In the genomic region with DNA sequence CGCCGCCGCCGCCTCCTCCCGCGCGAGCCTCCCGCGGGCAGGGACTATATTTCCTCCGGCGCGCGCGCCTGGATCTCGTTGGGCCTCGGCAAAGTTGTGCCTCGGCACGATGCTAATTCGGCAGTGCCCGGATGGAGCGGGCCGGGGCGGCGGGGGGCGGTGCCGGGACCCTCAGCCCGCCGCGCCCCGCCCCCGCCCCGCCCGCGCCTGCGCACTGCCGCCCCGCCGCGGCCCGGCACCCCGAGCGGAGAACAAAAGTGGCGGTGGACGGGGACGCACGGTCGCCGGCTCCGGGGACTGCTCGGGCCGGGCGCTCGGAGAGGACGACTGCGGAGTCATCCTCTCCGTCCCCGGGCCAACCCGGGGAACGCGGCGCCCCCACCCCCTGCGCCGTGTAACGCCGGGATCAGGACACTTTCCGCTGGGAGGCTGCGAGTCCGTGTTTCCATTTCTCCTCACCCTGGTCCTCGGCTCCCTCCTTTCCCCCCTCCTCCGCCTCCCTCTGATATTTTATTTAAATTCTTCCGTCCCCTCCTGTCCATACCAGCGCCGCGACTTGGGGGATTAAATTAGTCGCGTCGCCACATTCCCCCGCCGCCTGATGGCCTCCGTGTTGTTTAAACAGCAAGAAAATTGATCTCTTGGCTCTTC, we compare ENCODE assay signal across 8 cellular contexts. TPM values are rescaled to one million over a fixed set of nuclear protein-coding genes. Genes with fewer than 3 reads are reported as not detected.
DNase-seq lines count a peak whose midpoint lies in the region; ATAC-seq, FAIRE-seq and TF ChIP-seq lines count a peak whose summit lies in the region.

PHF21B (minus strand) TSS at position 125 of the 651 bp plus-strand sequence. CDS start 456 bp downstream, outside the sequence.

- no peaks in the 10 kb centered on the region for H3K79me2 ChIP-seq in HepG2 (ENCODE audit: insufficient read depth, low read length)

- TF ChIP-seq RAD21 in HepG2 (CRISPR knock-in tag; IDR thresholded peaks at IDR 0.05): no peak

- TF ChIP-seq EP300 in HepG2 (IDR thresholded peaks at IDR 0.05; ENCODE audit: low read depth in 2 of 2, low read length in 2 of 2) (no peak), HepG2 (CRISPR knock-in tag; IDR thresholded peaks at IDR 0.05; ENCODE audit: borderline replicate concordance) (no peak)

- TF ChIP-seq CTCF in AG04450 (IDR thresholded peaks at IDR 0.05; ENCODE audit: low read depth, low read length) (no peak), RWPE2 (IDR thresholded peaks at IDR 0.05; ENCODE audit: poor library complexity, severe bottlenecking) (no peak), chondrocyte (IDR thresholded peaks at IDR 0.05) (peak; percentile 23), HepG2 (CRISPR knock-in tag; IDR thresholded peaks at IDR 0.05) (no peak)

- no peak within 1 kb of the TSS for H3K9ac ChIP-seq in HepG2 (ENCODE audit: insufficient read depth, low read depth, low read length)

- H3K9me3 ChIP-seq in AG04450 (ENCODE audit: control insufficient read depth, insufficient read depth, low read length) (no peaks in the 10 kb centered on the region), RWPE2 (ENCODE audit: severe bottlenecking) (no peaks in the 10 kb centered on the region), HepG2 (ENCODE audit: low read length) (no peaks in the 10 kb centered on the region)

- H3K4me2 ChIP-seq in HepG2 (ENCODE audit: low read depth, low read length): peak within 1 kb of the TSS; percentile 57; the same call in 1 of the 2 replicates

- CTCF ChIA-PET in AG04450 (lab: Charles Lee) (interaction anchor here (0.7 kb wide), 1 partner anchor 15 kb away, joined by 4 read pairs; no protein-coding TSS in a partner anchor), HepG2 (lab: Yijun Ruan, JAX; ENCODE audit: low intra/inter-chr PET ratio, low total read pairs) (no interaction called here)

- H3K4me3 ChIP-seq in AG04450 (ENCODE audit: low read depth, low read length) (peak within 1 kb of the TSS; percentile 60), RWPE2 (ENCODE audit: severe bottlenecking) (peak within 1 kb of the TSS; percentile 40), HepG2 (replicated peaks in 1 of 3; ENCODE audit: insufficient read depth in 1 of 3, low read depth in 2 of 3, low read length in 3 of 3) (peak within 1 kb of the TSS in 1 of 3 experiments; percentile 33; a peak in 3 of 6 replicates)

- in situ Hi-C loops in HepG2 (cut with HindIII; ENCODE audit: extremely low pct_ligation_motif_present, low pct_unique_long_range_greater_than_20kb): no loop called here

- no peak for DNase-seq in AG04450 (ENCODE audit: low read depth, low spot score)
- DNase-seq in H4 (ENCODE audit: low spot score): peak; percentile 61
- no peak for DNase-seq in RWPE2 (ENCODE audit: low spot score)
- DNase-seq in chondrocyte (ENCODE audit: low spot score): no peak
- DNase-seq in HepG2 (ENCODE audit: low spot score): no peak
- DNase-seq in stimulated activated naive B cell treated with anti-CD40 and anti-IgM and Interleukin-4, amounts not matched to agents 10 μg/mL and 1 μg/mL and 100 μg/mL, for 72 hours: no peak
- no peak for DNase-seq in NOMO-1 treated with DMSO at 0.1 percent for 48 hours (lab: John Stamatoyannopoulos, UW; ENCODE audit: unreplicated experiment)

- H3K4me1 ChIP-seq in RWPE2 (ENCODE audit: insufficient read depth, poor library complexity, severe bottlenecking) (no peaks in the 10 kb centered on the region), HepG2 (ENCODE audit: insufficient read depth, low read length) (no peaks in the 10 kb centered on the region)

- 15% methylated on average over 38 of the region's 80 CpGs for WGBS in HepG2 (ENCODE audit: low lambda C conversion rate)

- H3K9me3 Mint-ChIP-seq in chondrocyte (ENCODE audit: low read depth): no peaks in the 10 kb centered on the region
- no peaks in the 10 kb centered on the region for H3K9me3 Mint-ChIP-seq in stimulated activated naive B cell treated with anti-CD40 and anti-IgM and Interleukin-4, amounts not matched to agents 10 μg/mL and 1 μg/mL and 100 μg/mL, for 72 hours

- POLR2A ChIA-PET in AG04450 (lab: Yijun Ruan, JAX) (no interaction called here), HepG2 (lab: Yijun Ruan, JAX) (no interaction called here)

- H3K36me3 ChIP-seq in RWPE2 (ENCODE audit: low read depth) (no peaks in the 10 kb centered on the region), HepG2 (replicated peaks in 1 of 2; ENCODE audit: control insufficient read depth in 1 of 2, insufficient read depth in 2 of 2, low read length in 2 of 2) (no peaks in the 10 kb centered on the region)

- TF ChIP-seq POLR2A in HepG2 (IDR thresholded peaks at IDR 0.05; ENCODE audit: insufficient read depth in 1 of 2, low read depth in 2 of 2, low read length in 2 of 2): no peak

- no peaks in the 10 kb centered on the region for H3K36me3 Mint-ChIP-seq in chondrocyte (ENCODE audit: low read depth)
- H3K36me3 Mint-ChIP-seq in stimulated activated naive B cell treated with anti-CD40 and anti-IgM and Interleukin-4, amounts not matched to agents 10 μg/mL and 1 μg/mL and 100 μg/mL, for 72 hours: peaks cover 3 to 5% of the 10 kb centered on the region in 2 donors

- peaks cover 17% of the 10 kb centered on the region for H3K4me1 Mint-ChIP-seq in chondrocyte (ENCODE audit: low read depth)
- H3K4me1 Mint-ChIP-seq in stimulated activated naive B cell treated with anti-CD40 and anti-IgM and Interleukin-4, amounts not matched to agents 10 μg/mL and 1 μg/mL and 100 μg/mL, for 72 hours: peaks cover 7 to 16% of the 10 kb centered on the region in 2 donors

- H3K27me3 Mint-ChIP-seq in chondrocyte (ENCODE audit: low read depth): peaks cover 26% of the 10 kb centered on the region
- peaks cover 55 to 63% of the 10 kb centered on the region in 2 donors for H3K27me3 Mint-ChIP-seq in stimulated activated naive B cell treated with anti-CD40 and anti-IgM and Interleukin-4, amounts not matched to agents 10 μg/mL and 1 μg/mL and 100 μg/mL, for 72 hours

- no peak within 1 kb of the TSS for H3K27ac ChIP-seq in AG04450 (ENCODE audit: low read depth, low read length)
- no peak within 1 kb of the TSS for H3K27ac ChIP-seq in RWPE2 (ENCODE audit: poor library complexity, severe bottlenecking)
- no peak within 1 kb of the TSS for H3K27ac ChIP-seq in HepG2 (ENCODE audit: extremely low read length, insufficient read depth, low read length)

- H4K20me1 ChIP-seq in HepG2 (ENCODE audit: insufficient read depth, low read length): no peaks in the 10 kb centered on the region

- no TSS peak for BruUV-seq in HepG2 (replicated peaks; lab: Mats Ljungman, UMichigan)

- peaks cover 57% of the 10 kb centered on the region for H3K27me3 ChIP-seq in AG04450 (ENCODE audit: control insufficient read depth, insufficient read depth, low read length)
- peaks cover 62% of the 10 kb centered on the region for H3K27me3 ChIP-seq in RWPE2 (ENCODE audit: insufficient read depth, poor library complexity, severe bottlenecking)
- H3K27me3 ChIP-seq in HepG2 (ENCODE audit: control insufficient read depth in 1 of 2, insufficient read depth in 2 of 2, low read length in 2 of 2): peaks cover 6 to 49% of the 10 kb centered on the region in 2 experiments

- H3K27ac Mint-ChIP-seq in chondrocyte (ENCODE audit: unreplicated experiment): peak within 1 kb of the TSS; percentile 79
- H3K27ac Mint-ChIP-seq in stimulated activated naive B cell treated with anti-CD40 and anti-IgM and Interleukin-4, amounts not matched to agents 10 μg/mL and 1 μg/mL and 100 μg/mL, for 72 hours: peak within 1 kb of the TSS; percentile 87

- ATAC-seq in RWPE2 (ENCODE audit: low read depth): peak; percentile 13; the same call in 1 of the 3 replicates
- no peak for ATAC-seq in HepG2
- ATAC-seq in stimulated activated naive B cell treated with anti-CD40 and anti-IgM and Interleukin-4, amounts not matched to agents 10 μg/mL and 1 μg/mL and 100 μg/mL, for 72 hours (replicated peaks): peak in 1 of 2 donors; percentile 7
- ATAC-seq in GM21381 (IDR thresholded peaks at IDR 0.05; ENCODE audit: unreplicated experiment): no peak

- peak within 1 kb of the TSS; percentile 87 for H3K4me3 Mint-ChIP-seq in chondrocyte (ENCODE audit: unreplicated experiment)
- H3K4me3 Mint-ChIP-seq in stimulated activated naive B cell treated with anti-CD40 and anti-IgM and Interleukin-4, amounts not matched to agents 10 μg/mL and 1 μg/mL and 100 μg/mL, for 72 hours: peak within 1 kb of the TSS; percentile 86 to 96

- intact Hi-C loops in HepG2 (cut with micrococcal nuclease; ENCODE audit: unreplicated experiment): no loop called here

- no peak for FAIRE-seq in HepG2 (lab: Jason Lieb, UNC)

- no peak within 1 kb of the TSS for H2AFZ ChIP-seq in HepG2 (ENCODE audit: low read length)

TF ChIP-seq in HepG2, 621 proteins besides CTCF, POLR2A, EP300 and RAD21 (continues in another document):
- TF ChIP-seq MAZ (IDR thresholded peaks at IDR 0.05; ENCODE audit: borderline replicate concordance, low read depth, low read length) (no peak), MAZ (CRISPR knock-in tag; IDR thresholded peaks at IDR 0.05; ENCODE audit: low read depth) (no peak), ZNF441 (CRISPR knock-in tag; IDR thresholded peaks at IDR 0.05; ENCODE audit: borderline replicate concordance) (no peak)

RNA-seq across cellular contexts. Expression of gene PHF21B, which starts in this region (rescaled TPM):
- 0.02 TPM in 1 of 2 replicates, not detected in the other for polyA plus RNA-seq in AG04450 (2011; rRNA removed)
- polyA minus RNA-seq in AG04450 (2011; rRNA and poly(A)+ RNA removed): not detected in 2 replicates
- total RNA-seq in H4 (2014; rRNA removed; shearing (Covaris generic)): 0.66 and 1.8 TPM in 2 replicates
- total RNA-seq in chondrocyte: 0.54 to 3.0 TPM (median 0.82 TPM) in 3 replicates
- not detected in 2 replicates for total RNA-seq in HepG2 (2016; rRNA removed; fragmentation: Illumina TruSeq; extraction: Trizol)
- not detected in 2 replicates for total RNA-seq in HepG2 (2016; cell fraction: cytosol; rRNA removed; fragmentation: Illumina TruSeq; extraction: Trizol; ENCODE audit: low read depth)
- total RNA-seq in HepG2 (2016; cell fraction: insoluble cytoplasmic fraction; rRNA removed; fragmentation: Illumina TruSeq; extraction: Trizol): not detected in 2 replicates
- total RNA-seq in HepG2 (2016; cell fraction: membrane; rRNA removed; fragmentation: Illumina TruSeq; extraction: Trizol): not detected in 2 replicates
- not detected in 2 replicates for total RNA-seq in HepG2 (2016; cell fraction: nucleus; rRNA removed; fragmentation: Illumina TruSeq; extraction: Trizol)
- polyA plus RNA-seq in HepG2 (2011; rRNA removed): not detected in 2 replicates
- not detected in 2 replicates for polyA plus RNA-seq in HepG2 (2011; cell fraction: cytosol; rRNA removed)
- polyA plus RNA-seq in HepG2 (2011; cell fraction: nucleus; rRNA removed): not detected in 2 replicates
- not detected in 2 replicates for polyA plus RNA-seq in HepG2 (2012)
- polyA plus RNA-seq in HepG2 (2016; cell fraction: cytosol; fragmentation: Illumina TruSeq; extraction: Trizol; ENCODE audit: low read depth): not detected in 2 replicates
- not detected in 2 replicates for polyA plus RNA-seq in HepG2 (2016; cell fraction: insoluble cytoplasmic fraction; fragmentation: Illumina TruSeq; extraction: Trizol; ENCODE audit: low read depth)
- not detected in 2 replicates for polyA plus RNA-seq in HepG2 (2016; cell fraction: membrane; fragmentation: Illumina TruSeq; extraction: Trizol; ENCODE audit: low read depth)
- polyA plus RNA-seq in HepG2 (2016; cell fraction: nucleus; fragmentation: Illumina TruSeq; extraction: Trizol; ENCODE audit: insufficient read depth, low read depth): not detected in 2 replicates
- 0.05 TPM in 1 of 2 replicates, not detected in the other for polyA minus RNA-seq in HepG2 (2011; rRNA and poly(A)+ RNA removed; ENCODE audit: low replicate concordance)
- polyA minus RNA-seq in HepG2 (2011; cell fraction: cytosol; rRNA and poly(A)+ RNA removed): not detected in 2 replicates
- polyA minus RNA-seq in HepG2 (2011; cell fraction: nucleus; rRNA and poly(A)+ RNA removed): not detected in 2 replicates
